ENCODE assay signal across 1 cellular context in genomic region chr19:51365211-51366049, GRCh38.
TF ChIP-seq lines count a peak whose summit lies in the region.

No MANE protein-coding gene starts in this region.

TF ChIP-seq in H1, 55 proteins besides CTCF, POLR2A, EP300 and RAD21:
- TF ChIP-seq ATF2 (IDR thresholded peaks at IDR 0.05; ENCODE audit: low read length) (no peak), CREB1 (IDR thresholded peaks at IDR 0.05) (no peak), PHF8 (conservative IDR thresholded peaks at IDR 0.05; ENCODE audit: low read depth, low read length) (0 out of 2 replicates have a peak, but pooled peaks have one; percentile 6), POLR2AphosphoS5 (IDR thresholded peaks at IDR 0.05; ENCODE audit: low read depth, low read length) (no peak), KDM4A (IDR thresholded peaks at IDR 0.05; ENCODE audit: low read depth, low read length, severe bottlenecking) (peak; percentile 11)
TF ChIP-seq in H1: peak in this region for 2.
